ENCODE assay signal across 1 cellular context in the genomic region with DNA sequence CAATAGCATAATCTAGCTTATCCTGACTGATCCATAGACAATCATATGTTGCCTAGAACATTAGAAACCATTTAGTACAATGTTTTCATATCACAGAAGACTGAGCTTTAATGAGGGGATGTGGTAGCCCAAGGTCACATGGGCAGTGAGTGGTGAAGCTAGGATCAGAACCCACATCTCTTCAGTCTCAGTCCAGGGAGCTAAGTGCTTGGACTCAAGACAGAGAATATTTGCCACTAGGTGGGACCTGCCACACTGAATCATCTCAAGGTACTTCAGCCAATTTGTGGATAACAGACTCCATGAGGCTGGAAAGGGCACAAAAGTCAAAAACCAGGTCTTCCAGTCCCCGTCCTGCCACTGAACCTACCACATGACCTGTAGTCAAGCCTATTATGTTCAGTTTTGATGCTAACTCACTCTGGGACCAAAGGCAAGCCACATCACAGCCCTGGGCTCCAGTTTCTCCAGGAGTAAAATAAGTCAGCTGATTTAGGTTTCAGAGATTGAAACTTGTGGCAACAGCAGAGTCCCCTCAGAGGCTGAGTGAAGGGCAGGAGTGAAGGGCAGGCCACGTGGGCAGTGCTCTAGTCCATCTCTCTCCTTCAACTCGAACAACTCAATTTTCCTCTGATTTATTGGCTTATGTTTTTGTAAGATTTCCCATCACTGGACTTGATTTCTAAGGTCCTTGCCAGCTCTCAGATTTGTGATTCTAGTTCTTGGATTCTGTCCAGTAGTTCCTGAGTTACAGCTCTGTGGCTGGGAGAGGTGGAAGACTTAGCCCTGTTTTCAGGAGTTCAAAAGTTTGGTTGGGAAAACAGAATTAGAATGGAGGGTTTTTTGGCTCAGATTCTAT.
TF ChIP-seq lines count a peak whose summit lies in the region.

No MANE protein-coding gene starts in this region.

TF ChIP-seq in WTC11, 78 proteins besides CTCF, POLR2A, EP300 and RAD21 (continued from another document):
- TF ChIP-seq FOXK1 (CRISPR knock-in tag; IDR thresholded peaks at IDR 0.05) (no peak), SP1 (CRISPR knock-in tag; conservative IDR thresholded peaks at IDR 0.05) (no peak)
